In the genomic region with DNA sequence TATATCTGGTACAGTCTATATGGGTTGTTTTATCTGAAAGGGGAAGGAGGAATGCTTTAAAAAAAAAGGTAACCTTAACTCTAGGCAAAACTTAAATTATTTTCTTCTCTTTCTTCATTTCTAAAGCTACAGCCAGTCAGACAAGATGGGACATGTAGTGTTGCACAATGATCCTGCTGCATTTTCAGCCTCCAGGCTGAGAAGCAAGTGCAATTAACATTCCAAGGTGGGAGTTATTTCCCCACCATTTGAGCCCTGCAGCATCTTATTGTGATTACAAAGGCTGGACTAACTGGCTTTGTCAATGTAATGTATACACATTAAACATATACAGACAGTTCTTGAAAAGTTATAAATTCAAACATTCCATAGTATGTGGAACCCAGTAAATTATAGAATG, we compare ENCODE assay signal across 15 cellular contexts. TPM values are rescaled to one million over a fixed set of nuclear protein-coding genes. Genes with fewer than 3 reads are reported as not detected.
DNase-seq lines count a peak whose midpoint lies in the region; ATAC-seq and TF ChIP-seq lines count a peak whose summit lies in the region.
"Had no signal": no experiment of that assay in that cellular context is flagged by ENCODE, and none has a peak within 500 bp of the region (broad histone marks: within the 10 kb centered on the region; RNA-seq: fewer than 3 reads in every experiment).

No MANE protein-coding gene starts in this region.

- H3K4me2 ChIP-seq in SK-N-SH = no peak overlapping the region
- peak overlapping the region; percentile 42 for H3K4me2 ChIP-seq in PC-9

- H3K9me3 ChIP-seq in SK-N-SH (no peaks in the 10 kb centered on the region), PC-9 (ENCODE audit: insufficient read depth, low read depth) (no peaks in the 10 kb centered on the region), tibial artery (no peaks in the 10 kb centered on the region)

- H3K27me3 ChIP-seq in SK-N-SH (ENCODE audit: insufficient read depth) (no peaks in the 10 kb centered on the region), PC-9 (ENCODE audit: insufficient read depth, low read depth) (no peaks in the 10 kb centered on the region), tibial artery (no peaks in the 10 kb centered on the region)

- BruUV-seq in PC-9 (replicated peaks; lab: Mats Ljungman, UMichigan) = no TSS peak

- no peak overlapping the region for H3K9ac ChIP-seq in SK-N-SH

- H3K27ac Mint-ChIP-seq in stimulated activated naive B cell treated with anti-CD40 and anti-IgM and Interleukin-4, amounts not matched to agents 10 μg/mL and 1 μg/mL and 100 μg/mL, for 72 hours = no peak overlapping the region

- H3K27me3 Mint-ChIP-seq in stimulated activated naive B cell treated with anti-CD40 and anti-IgM and Interleukin-4, amounts not matched to agents 10 μg/mL and 1 μg/mL and 100 μg/mL, for 72 hours = no peaks in the 10 kb centered on the region

- no peaks in the 10 kb centered on the region for H3K36me3 Mint-ChIP-seq in stimulated activated naive B cell treated with anti-CD40 and anti-IgM and Interleukin-4, amounts not matched to agents 10 μg/mL and 1 μg/mL and 100 μg/mL, for 72 hours

- no peaks in the 10 kb centered on the region for H3K9me3 Mint-ChIP-seq in stimulated activated naive B cell treated with anti-CD40 and anti-IgM and Interleukin-4, amounts not matched to agents 10 μg/mL and 1 μg/mL and 100 μg/mL, for 72 hours

- H3K79me2 ChIP-seq in SK-N-SH (ENCODE audit: insufficient read depth) (no peaks in the 10 kb centered on the region), PC-9 (ENCODE audit: low read depth) (no peaks in the 10 kb centered on the region)

- no peak overlapping the region for H3K4me3 ChIP-seq in SK-N-SH (ENCODE audit: low read depth in 2 of 2, low read length in 1 of 2)
- H3K4me3 ChIP-seq in PC-9 = no peak overlapping the region
- no peak overlapping the region for H3K4me3 ChIP-seq in fibroblast of mammary gland (ENCODE audit: control insufficient read depth, low read depth, low read length)
- H3K4me3 ChIP-seq in tibial artery = no peak overlapping the region

- H3K27ac ChIP-seq in SK-N-SH (ENCODE audit: low read depth in 2 of 2, low read length in 1 of 2) (no peak overlapping the region), PC-9 (0 out of 2 replicates have a peak overlapping the region, but pooled peaks have one; percentile 15), tibial artery (no peak overlapping the region)

- ATAC-seq in SK-N-SH treated with all-trans-retinoic acid at 6 μM for 48 hours = no peak
- no peak for ATAC-seq in stimulated activated naive B cell treated with anti-CD40 and anti-IgM and Interleukin-4, amounts not matched to agents 10 μg/mL and 1 μg/mL and 100 μg/mL, for 72 hours (replicated peaks)
- ATAC-seq: HCT116 had no signal

- peaks cover 16% of the 10 kb centered on the region for H3F3A ChIP-seq in SK-N-SH (replicated peaks; ENCODE audit: insufficient read depth)
- H3F3A ChIP-seq in PC-9 (ENCODE audit: insufficient read depth, low read depth) = peaks cover 41% of the 10 kb centered on the region

- H2AFZ ChIP-seq in SK-N-SH (ENCODE audit: low read depth) = no peak overlapping the region
- H2AFZ ChIP-seq in PC-9 = no peak overlapping the region

- POLR2A ChIA-PET in SK-N-SH (lab: Yijun Ruan, JAX) = no interaction called here
- POLR2A ChIA-PET in PC-9 (lab: Charles Lee; ENCODE audit: unreplicated experiment) = interaction anchor here (0.6 kb wide), 1 partner anchor 84 kb away, joined by 5 read pairs; no protein-coding TSS in a partner anchor

- TF ChIP-seq CTCF in SK-N-SH (IDR thresholded peaks at IDR 0.05) (no peak), PC-9 (conservative IDR thresholded peaks at IDR 0.05) (no peak), fibroblast of mammary gland (conservative IDR thresholded peaks at IDR 0.05; ENCODE audit: control insufficient read depth, insufficient read depth, low read depth, low read length) (no peak), tibial artery (IDR thresholded peaks at IDR 0.05) (no peak)

- H3K9me2 ChIP-seq in SK-N-SH = no peaks in the 10 kb centered on the region
- no peaks in the 10 kb centered on the region for H3K9me2 ChIP-seq in PC-9 (ENCODE audit: insufficient read depth)

- H3K36me3 ChIP-seq in SK-N-SH (replicated peaks in 1 of 2; ENCODE audit: control insufficient read depth in 1 of 2, insufficient read depth in 2 of 2, low read length in 1 of 2) (no peaks in the 10 kb centered on the region), PC-9 (ENCODE audit: low read depth) (no peaks in the 10 kb centered on the region), tibial artery (no peaks in the 10 kb centered on the region)

- intact Hi-C loops in PC-9 (cut with micrococcal nuclease; ENCODE audit: unreplicated experiment) (loop anchor here (2.0 kb wide), 1 partner anchor 19 kb away; no protein-coding TSS in a partner anchor), tibial artery (cut with DNase I; ENCODE audit: low total_unique reads) (no loop called here)

- CTCF ChIA-PET in SK-N-SH (lab: Yijun Ruan, JAX) = interaction anchor here (1.1 kb wide), 1 partner anchor 119 kb away, joined by 3 read pairs; no protein-coding TSS in a partner anchor
- CTCF ChIA-PET in PC-9 (lab: Charles Lee) = no interaction called here

- DNase-seq in SK-N-SH (no peak), PC-9 (peak; percentile 46 to 91), fibroblast of mammary gland (ENCODE audit: low read depth) (peak; percentile 12), ureter (ENCODE audit: low spot score) (peak; percentile 54), tibial artery (no peak), NK-92 (lab: John Stamatoyannopoulos, UW; ENCODE audit: unreplicated experiment) (no peak)
- DNase-seq in stimulated activated naive B cell treated with anti-CD40 and anti-IgM and Interleukin-4, amounts not matched to agents 10 μg/mL and 1 μg/mL and 100 μg/mL, for 72 hours = no peak
- DNase-seq: activated CD8-positive, alpha-beta memory T cell treated with anti-CD3 and anti-CD28 coated beads for 24 hours; activated naive CD4-positive, alpha-beta T cell treated with Interleukin-2 at 50 U/mL for 16 hours; DMS 273 treated with DMSO at 0.1 percent for 48 hours; NCI-H1092 treated with DMSO at 0.1 percent for 48 hours; NCI-H510A; stimulated activated CD4-positive, alpha-beta T cell treated with anti-CD3 and anti-CD28 coated beads, Interleukin-15, amount 100 ng/mL, for 24 hours had no signal

- no peaks in the 10 kb centered on the region for H4K20me1 ChIP-seq in SK-N-SH (ENCODE audit: insufficient read depth)
- no peaks in the 10 kb centered on the region for H4K20me1 ChIP-seq in PC-9 (ENCODE audit: insufficient read depth)

- H3K4me1 ChIP-seq in SK-N-SH (ENCODE audit: control insufficient read depth in 1 of 2, insufficient read depth in 2 of 2, low read depth in 1 of 2, low read length in 1 of 2) = 0 out of 4 replicates have a peak, but pooled peaks cover 0 to 13% of the 10 kb centered on the region in 2 experiments
- peaks cover 55% of the 10 kb centered on the region for H3K4me1 ChIP-seq in PC-9 (replicated peaks; ENCODE audit: insufficient read depth)
- peaks cover 0 to 12% (median 0%) of the 10 kb centered on the region in 4 donors for H3K4me1 ChIP-seq in tibial artery

- no peak for TF ChIP-seq RAD21 in SK-N-SH (IDR thresholded peaks at IDR 0.05; ENCODE audit: low read length)

- no peaks in the 10 kb centered on the region for H3K4me1 Mint-ChIP-seq in stimulated activated naive B cell treated with anti-CD40 and anti-IgM and Interleukin-4, amounts not matched to agents 10 μg/mL and 1 μg/mL and 100 μg/mL, for 72 hours

- no peak for TF ChIP-seq EP300 in SK-N-SH (IDR thresholded peaks at IDR 0.05; ENCODE audit: borderline replicate concordance in 1 of 2, low read depth in 1 of 2, low read length in 1 of 2)

- H3K4me3 Mint-ChIP-seq in stimulated activated naive B cell treated with anti-CD40 and anti-IgM and Interleukin-4, amounts not matched to agents 10 μg/mL and 1 μg/mL and 100 μg/mL, for 72 hours = no peak overlapping the region

TF ChIP-seq in SK-N-SH treated with all-trans-retinoic acid at 6 μM for 48 hours, 23 proteins besides CTCF, POLR2A, EP300 and RAD21:
- TF ChIP-seq, protein P1, sequence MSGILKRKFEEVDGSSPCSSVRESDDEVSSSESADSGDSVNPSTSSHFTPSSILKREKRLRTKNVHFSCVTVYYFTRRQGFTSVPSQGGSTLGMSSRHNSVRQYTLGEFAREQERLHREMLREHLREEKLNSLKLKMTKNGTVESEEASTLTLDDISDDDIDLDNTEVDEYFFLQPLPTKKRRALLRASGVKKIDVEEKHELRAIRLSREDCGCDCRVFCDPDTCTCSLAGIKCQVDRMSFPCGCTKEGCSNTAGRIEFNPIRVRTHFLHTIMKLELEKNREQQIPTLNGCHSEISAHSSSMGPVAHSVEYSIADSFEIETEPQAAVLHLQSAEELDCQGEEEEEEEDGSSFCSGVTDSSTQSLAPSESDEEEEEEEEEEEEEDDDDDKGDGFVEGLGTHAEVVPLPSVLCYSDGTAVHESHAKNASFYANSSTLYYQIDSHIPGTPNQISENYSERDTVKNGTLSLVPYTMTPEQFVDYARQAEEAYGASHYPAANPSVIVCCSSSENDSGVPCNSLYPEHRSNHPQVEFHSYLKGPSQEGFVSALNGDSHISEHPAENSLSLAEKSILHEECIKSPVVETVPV (CRISPR knock-in tag; IDR thresholded peaks at IDR 0.05) = no peak
- TF ChIP-seq ISL1 (CRISPR knock-in tag; IDR thresholded peaks at IDR 0.05) (peak; percentile 56; the same call in 1 of the 2 replicates), RARB (CRISPR knock-in tag; IDR thresholded peaks at IDR 0.05) (no peak), OSR1 (CRISPR knock-in tag; IDR thresholded peaks at IDR 0.05) (no peak)

TF ChIP-seq in SK-N-SH, 30 proteins besides CTCF, POLR2A, EP300 and RAD21:
- TF ChIP-seq NRF1 (IDR thresholded peaks at IDR 0.05; ENCODE audit: low read depth, low read length) = no peak
- TF ChIP-seq GABPA (IDR thresholded peaks at IDR 0.05; ENCODE audit: low read depth) = no peak
- TF ChIP-seq MEF2A (IDR thresholded peaks at IDR 0.05; ENCODE audit: borderline replicate concordance, low read depth) = no peak
- no peak for TF ChIP-seq ELF1 (IDR thresholded peaks at IDR 0.05)

RNA-seq across cellular contexts. Expression of gene NF1, which starts 22.6 kb away (rescaled TPM):
- polyA plus RNA-seq in SK-N-SH (2012; rRNA removed) = 19.6 and 27.6 TPM in 2 replicates
- polyA plus RNA-seq in SK-N-SH (2012; cell fraction: cytosol; rRNA removed) = 19.7 and 20.5 TPM in 2 replicates
- 32.3 and 63.6 TPM in 2 replicates for polyA plus RNA-seq in SK-N-SH (2012; cell fraction: nucleus; rRNA removed)
- total RNA-seq in PC-9 (2021) (61.0 and 64.0 TPM in 2 replicates), ureter (112 TPM)

Comparison
In these comparisons a context has a peak if more than half of its experiments do, and no peak if none do; other contexts are left out.
1. DNase-seq: peak in PC-9 (2 of 2), fibroblast of mammary gland (single experiment) and ureter (single experiment); none in SK-N-SH (single experiment), tibial artery (0 of 2), stimulated activated naive B cell treated with anti-CD40 and anti-IgM and Interleukin-4, amounts not matched to agents 10 μg/mL and 1 μg/mL and 100 μg/mL, for 72 hours (single experiment) and NK-92 (single experiment).